ENCODE assay signal across 8 cellular contexts in genomic region chr12:124917841-124918621, GRCh38.
A peak's percentile ranks its signal among the peaks of the same experiment; 100 is the strongest.
DNase-seq lines count a peak whose midpoint lies in the region; ATAC-seq and TF ChIP-seq lines count a peak whose summit lies in the region.

No MANE protein-coding gene starts in this region.

- no peaks in the 10 kb centered on the region for H3K9me3 ChIP-seq in BLaER1
- no peaks in the 10 kb centered on the region for H3K9me3 ChIP-seq in MM.1S (replicated peaks; ENCODE audit: insufficient read depth, low read length)
- H3K9me3 ChIP-seq in effector memory CD4-positive, alpha-beta T cell (ENCODE audit: control insufficient read depth, low read length) = no peaks in the 10 kb centered on the region

- H3K27me3 ChIP-seq in BLaER1 (no peaks in the 10 kb centered on the region), MM.1S (replicated peaks; ENCODE audit: insufficient read depth, low read length) (no peaks in the 10 kb centered on the region)
- no peaks in the 10 kb centered on the region for H3K27me3 ChIP-seq in effector memory CD4-positive, alpha-beta T cell (replicated peaks; ENCODE audit: control insufficient read depth, insufficient read depth, low read length, poor library complexity, severe bottlenecking)

- TF ChIP-seq CTCF in MM.1S (IDR thresholded peaks at IDR 0.05; ENCODE audit: low read length) (no peak), nephron progenitor cell (IDR thresholded peaks at IDR 0.05) (no peak)

- ATAC-seq in HG02678 (IDR thresholded peaks at IDR 0.05; ENCODE audit: unreplicated experiment) = no peak
- no peak for ATAC-seq in GM21619 (IDR thresholded peaks at IDR 0.05; ENCODE audit: unreplicated experiment)

- peak overlapping the region; percentile 100 for H3K4me3 Mint-ChIP-seq in nephron progenitor cell

- peaks cover 16% of the 10 kb centered on the region for H3K36me3 Mint-ChIP-seq in nephron progenitor cell (ENCODE audit: low read depth)

- H3K9me3 Mint-ChIP-seq in nephron progenitor cell = peaks cover 20% of the 10 kb centered on the region

- H3K4me1 ChIP-seq in BLaER1 = peaks cover 74% of the 10 kb centered on the region
- H3K4me1 ChIP-seq in MM.1S (ENCODE audit: low read length) = peaks cover 24% of the 10 kb centered on the region
- H3K4me1 ChIP-seq in effector memory CD4-positive, alpha-beta T cell (ENCODE audit: control insufficient read depth, insufficient read depth, low read length, poor library complexity, severe bottlenecking) = peaks cover 68% of the 10 kb centered on the region

- peaks cover 25% of the 10 kb centered on the region for H3K79me2 ChIP-seq in MM.1S (ENCODE audit: low read length)

- peaks cover 15% of the 10 kb centered on the region for H4K20me1 ChIP-seq in BLaER1
- H4K20me1 ChIP-seq in MM.1S (ENCODE audit: insufficient read depth, low read length) = peaks cover 11% of the 10 kb centered on the region

- no peak overlapping the region for H2AFZ ChIP-seq in MM.1S (ENCODE audit: low read length)

- peaks cover 79% of the 10 kb centered on the region for H3F3A ChIP-seq in MM.1S (ENCODE audit: insufficient read depth, low read length)

- H3K4me2 ChIP-seq in BLaER1 = peak overlapping the region; percentile 95
- H3K4me2 ChIP-seq in MM.1S (ENCODE audit: low read depth, low read length) = peak overlapping the region; percentile 76

- peaks cover 90% of the 10 kb centered on the region for H3K4me1 Mint-ChIP-seq in nephron progenitor cell

- peak overlapping the region; percentile 100 for H3K27ac Mint-ChIP-seq in nephron progenitor cell

- H3K27me3 Mint-ChIP-seq in nephron progenitor cell (ENCODE audit: low read depth, poor library complexity) = peaks cover 23% of the 10 kb centered on the region

- no peaks in the 10 kb centered on the region for H3K9me2 ChIP-seq in MM.1S (replicated peaks; ENCODE audit: insufficient read depth, low read length)

- DNase-seq in MM.1S (peak; percentile 57), nephron progenitor cell (no peak), NCI-H774 (lab: John Stamatoyannopoulos, UW) (no peak), 8988T (no peak)
- no peak for DNase-seq in effector memory CD4-positive, alpha-beta T cell

- H3K27ac ChIP-seq in BLaER1 (peak overlapping the region; percentile 100), MM.1S (ENCODE audit: low read length) (peak overlapping the region; percentile 100)
- peak overlapping the region; percentile 90 for H3K27ac ChIP-seq in effector memory CD4-positive, alpha-beta T cell (ENCODE audit: insufficient read depth, low read length, poor library complexity, severe bottlenecking)

- H3K36me3 ChIP-seq in BLaER1 (peaks cover 10% of the 10 kb centered on the region), MM.1S (replicated peaks; ENCODE audit: insufficient read depth, low read length) (no peaks in the 10 kb centered on the region)
- H3K36me3 ChIP-seq in effector memory CD4-positive, alpha-beta T cell (ENCODE audit: control insufficient read depth, insufficient read depth, low read length) = peaks cover 4% of the 10 kb centered on the region

- peak overlapping the region; percentile 58 for H3K4me3 ChIP-seq in BLaER1
- peak overlapping the region; percentile 51 for H3K4me3 ChIP-seq in MM.1S (ENCODE audit: low read length)
- peak overlapping the region; percentile 46 for H3K4me3 ChIP-seq in effector memory CD4-positive, alpha-beta T cell (ENCODE audit: insufficient read depth, low read depth, low read length, poor library complexity, severe bottlenecking)

- H3K9ac ChIP-seq in BLaER1 (peak overlapping the region; percentile 79), MM.1S (ENCODE audit: low read length) (peak overlapping the region; percentile 98)
